Comparison of ENCODE assay signal across 26 cellular contexts in genomic region chr6:136387316-136387715, GRCh38.
"Had no signal": no experiment of that assay in that cellular context is flagged by ENCODE, and none has a peak within 500 bp of the region (broad histone marks: within the 10 kb centered on the region; RNA-seq: fewer than 3 reads in every experiment).

No MANE protein-coding gene starts in this region.

- H3K4me3 ChIP-seq: colonic mucosa, esophagus squamous epithelium, gastrocnemius medialis, heart right ventricle, left lung, lower lobe of right lung, mucosa of descending colon had no signal

- H3K27ac ChIP-seq: colonic mucosa, esophagus squamous epithelium, gastrocnemius medialis, heart right ventricle, left lung, lower lobe of right lung had no signal

- H3K4me3 Mint-ChIP-seq: dendritic cell treated with granulocyte-macrophage colony-stimulating factor and Interleukin-4, amounts not matched to agents 40 ng/mL and 50 ng/mL, for 4 days; effector memory CD8-positive, alpha-beta T cell; endodermal cell; mesothelial cell of epicardium; naive thymus-derived CD8-positive, alpha-beta T cell had no signal

- H3K4me1 Mint-ChIP-seq: mesothelial cell of epicardium; naive B cell; naive thymus-derived CD8-positive, alpha-beta T cell had no signal

- H3K4me1 ChIP-seq: colonic mucosa, esophagus squamous epithelium, gastrocnemius medialis, heart right ventricle, left lung, lower lobe of right lung had no signal

- H3K27me3 ChIP-seq: colonic mucosa, esophagus squamous epithelium, gastrocnemius medialis, heart right ventricle, left lung had no signal

- ATAC-seq: effector memory CD8-positive, alpha-beta T cell; gastrocnemius medialis; heart right ventricle; left cardiac atrium; left lung; left ventricle myocardium superior; lower lobe of right lung; mucosa of descending colon; naive thymus-derived CD8-positive, alpha-beta T cell had no signal

- H3K27ac Mint-ChIP-seq: dendritic cell treated with granulocyte-macrophage colony-stimulating factor and Interleukin-4, amounts not matched to agents 40 ng/mL and 50 ng/mL, for 4 days; effector memory CD8-positive, alpha-beta T cell; endodermal cell; mesothelial cell of epicardium; naive B cell; naive thymus-derived CD8-positive, alpha-beta T cell had no signal

- H3K36me3 ChIP-seq: colonic mucosa, gastrocnemius medialis, heart right ventricle, left lung, lower lobe of right lung had no signal

- FAIRE-seq: endometrium, islet of Langerhans, keratinocyte had no signal

- H3K36me3 Mint-ChIP-seq: mesothelial cell of epicardium; naive B cell; naive thymus-derived CD8-positive, alpha-beta T cell had no signal

- H3K9me3 ChIP-seq: colonic mucosa, esophagus squamous epithelium, gastrocnemius medialis, heart right ventricle, left lung, lower lobe of right lung, mucosa of descending colon had no signal

- H3K27me3 Mint-ChIP-seq: dendritic cell treated with granulocyte-macrophage colony-stimulating factor and Interleukin-4, amounts not matched to agents 40 ng/mL and 50 ng/mL, for 4 days; naive B cell had no signal

- DNase-seq: colonic mucosa; cortex of kidney; effector CD8-positive, alpha-beta T cell; effector memory CD8-positive, alpha-beta T cell; endodermal cell; esophagus squamous epithelium; foreskin fibroblast; foreskin melanocyte; gastrocnemius medialis; glutamatergic neuron; head of caudate nucleus; heart right ventricle; hippocampal formation; left cardiac atrium; left lung; left ventricle myocardium superior; lower lobe of right lung; mesenchymal stem cell; mucosa of descending colon; naive B cell; naive thymus-derived CD8-positive, alpha-beta T cell had no signal

- H3K9me3 Mint-ChIP-seq: dendritic cell treated with granulocyte-macrophage colony-stimulating factor and Interleukin-4, amounts not matched to agents 40 ng/mL and 50 ng/mL, for 4 days; effector memory CD8-positive, alpha-beta T cell; endodermal cell; mesothelial cell of epicardium; naive thymus-derived CD8-positive, alpha-beta T cell had no signal
